In the genomic region with DNA sequence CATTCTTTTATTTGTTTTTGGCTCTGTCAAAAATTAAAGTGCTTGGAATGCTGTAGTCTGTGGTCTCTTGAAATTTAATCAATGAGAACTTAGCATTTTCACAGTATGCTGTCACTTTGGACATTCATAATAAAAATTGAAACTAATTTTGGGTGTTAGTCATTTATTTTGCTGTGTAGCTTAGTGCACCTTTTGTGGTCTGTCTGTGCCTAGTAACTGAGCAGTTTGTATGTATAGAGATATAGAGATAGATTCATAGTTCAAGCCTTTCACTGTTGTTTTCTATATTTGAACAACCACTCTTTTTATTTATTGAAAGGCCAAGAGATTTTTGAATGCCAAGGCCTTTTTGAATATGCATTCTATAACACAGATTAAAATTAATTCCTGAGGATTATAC, we compare ENCODE assay signal across 25 cellular contexts.
"Had no signal": no experiment of that assay in that cellular context is flagged by ENCODE, and none has a peak within 500 bp of the region (broad histone marks: within the 10 kb centered on the region; RNA-seq: fewer than 3 reads in every experiment).

No MANE protein-coding gene starts in this region.

- H3K27ac ChIP-seq: left ventricle myocardium inferior, pancreas, prostate gland, skin epidermis, stomach, testis, thyroid gland, transverse colon, upper lobe of left lung, vagina had no signal

- H3K36me3 Mint-ChIP-seq: natural killer cell treated with Interleukin-12 subunit alpha and Interleukin-12 subunit beta and Interleukin-15 and Interleukin-18, amount 100 ng/mL, for 72 hours had no signal

- H3K4me3 Mint-ChIP-seq: memory B cell; naive thymus-derived CD4-positive, alpha-beta T cell; natural killer cell treated with Interleukin-12 subunit alpha and Interleukin-12 subunit beta and Interleukin-15 and Interleukin-18, amount 100 ng/mL, for 72 hours had no signal

- DNase-seq: islet precursor cell; left ventricle myocardium inferior; midbrain; mucosa of descending colon; naive thymus-derived CD4-positive, alpha-beta T cell; nucleus accumbens; pancreas; posterior cingulate gyrus; retina; right cardiac atrium; stimulated activated CD4-positive, alpha-beta T cell treated with anti-CD3 and anti-CD28 coated beads, Interleukin-12 subunit alpha, Interleukin-12 subunit beta, amount 100 ng/mL, for 4 hours; stimulated activated CD4-positive, alpha-beta T cell treated with anti-CD3 and anti-CD28 coated beads, Interleukin-15, amount 100 ng/mL, for 24 hours; stimulated activated CD4-positive, alpha-beta T cell treated with anti-CD3 and anti-CD28 coated beads, Interleukin-2, amount 100 ng/mL, for 24 hours; stimulated activated CD4-positive, alpha-beta T cell treated with anti-CD3 and anti-CD28 coated beads, Interleukin-4, amount 100 ng/mL, for 1 hour; stimulated activated naive CD4-positive, alpha-beta T cell; stomach; testis; thyroid gland; transverse colon; upper lobe of left lung had no signal

- H3K27ac Mint-ChIP-seq: memory B cell; naive thymus-derived CD4-positive, alpha-beta T cell; natural killer cell treated with Interleukin-12 subunit alpha and Interleukin-12 subunit beta and Interleukin-15 and Interleukin-18, amount 100 ng/mL, for 72 hours had no signal

- H3K4me3 ChIP-seq: left ventricle myocardium inferior, mucosa of descending colon, pancreas, prostate gland, skin epidermis, stomach, testis, thyroid gland, transverse colon, upper lobe of left lung, vagina had no signal

- H3K9me3 ChIP-seq: left ventricle myocardium inferior, mucosa of descending colon, pancreas, prostate gland, stomach, testis, thyroid gland, transverse colon, upper lobe of left lung, vagina had no signal

- H3K9me3 Mint-ChIP-seq: memory B cell; naive thymus-derived CD4-positive, alpha-beta T cell; natural killer cell treated with Interleukin-12 subunit alpha and Interleukin-12 subunit beta and Interleukin-15 and Interleukin-18, amount 100 ng/mL, for 72 hours had no signal

- H3K27me3 Mint-ChIP-seq: memory B cell; naive thymus-derived CD4-positive, alpha-beta T cell; natural killer cell treated with Interleukin-12 subunit alpha and Interleukin-12 subunit beta and Interleukin-15 and Interleukin-18, amount 100 ng/mL, for 72 hours had no signal

- H3K36me3 ChIP-seq: pancreas, prostate gland, thyroid gland, upper lobe of left lung, vagina had no signal

- ATAC-seq: mucosa of descending colon; naive thymus-derived CD4-positive, alpha-beta T cell; natural killer cell treated with Interleukin-12 subunit alpha and Interleukin-12 subunit beta and Interleukin-15 and Interleukin-18, amount 100 ng/mL, for 72 hours; pancreas; right cardiac atrium had no signal

- H3K4me1 Mint-ChIP-seq: memory B cell had no signal

- H3K27me3 ChIP-seq: pancreas, stomach, testis, thyroid gland, transverse colon, upper lobe of left lung, vagina had no signal
